22 cellular contexts compared by ENCODE assay signal in genomic region chr5:132827943-132828673, GRCh38. TPM values are rescaled to one million over a fixed set of nuclear protein-coding genes. Genes with fewer than 3 reads are reported as not detected.
DNase-seq lines count a peak whose midpoint lies in the region; ATAC-seq, FAIRE-seq and TF ChIP-seq lines count a peak whose summit lies in the region.
"Had no signal": no experiment of that assay in that cellular context is flagged by ENCODE, and none has a peak within 500 bp of the region (broad histone marks: within the 10 kb centered on the region; RNA-seq: fewer than 3 reads in every experiment).

No MANE protein-coding gene starts in this region.

- CTCF ChIA-PET in activated CD8-positive, alpha-beta T cell treated with anti-CD3 and anti-CD28 coated beads for 36 hours (lab: Charles Lee): interaction anchor here (0.8 to 3.2 kb wide), 11 partner anchors 8 to 442 kb away, joined by 3 to 24 read pairs (median 5); partner anchors contain the start of genes GDF9, SOWAHA and UQCRQ
- CTCF ChIA-PET in activated CD8-positive, alpha-beta T cell treated with anti-CD3 and anti-CD28 coated beads, Interleukin-2, amount 10 ng/mL, durations not matched to agents 7 days and 5 days (lab: Charles Lee): interaction anchor here (0.6 to 8.0 kb wide), 14 partner anchors 8 to 442 kb away, joined by 3 to 62 read pairs (median 5); partner anchors contain the start of gene SEPTIN8
- CTCF ChIA-PET in K562 (lab: Yijun Ruan, JAX; ENCODE audit: low intra/inter-chr PET ratio): no interaction called here

- peaks cover 23% of the 10 kb centered on the region for H3K79me2 ChIP-seq in K562 (ENCODE audit: control insufficient read depth, insufficient read depth, low read length)

- TF ChIP-seq RAD21 in K562 (CRISPR knock-in tag; conservative IDR thresholded peaks at IDR 0.05 in 1 of 2, IDR thresholded peaks at IDR 0.05 in 1 of 2): no peak

- WGBS in K562 (ENCODE audit: insufficient coverage, low coverage, missing lambda C conversion rate): 60% methylated on average over 4 of the region's 4 CpGs
- no CpG with 5 or more reads among the region's 4 CpGs for WGBS in neuronal stem cell (ENCODE audit: extremely low coverage in 2 of 2, insufficient read length in 2 of 2, insufficient replicate concordance in 1 of 2), 2 donors

- no peak overlapping the region for H3K14ac ChIP-seq in neuronal stem cell (ENCODE audit: low read length)

- in situ Hi-C loops in K562 (cut with MboI): loop anchor here (5.0 kb wide), 1 partner anchor 71 kb away; no protein-coding TSS in a partner anchor
- in situ Hi-C loops in GM13977 (cut with MboI; ENCODE audit: low pct_unique_long_range_greater_than_20kb, low sequenced_read_pairs, unreplicated experiment): loop anchor here (10.0 kb wide), 1 partner anchor 443 kb away; no protein-coding TSS in a partner anchor

- H3K9me3 ChIP-seq in K562 (replicated peaks; ENCODE audit: control insufficient read depth, insufficient read depth, low read depth, low read length) (no peaks in the 10 kb centered on the region), neuronal stem cell (replicated peaks in 1 of 2; ENCODE audit: control insufficient read depth in 2 of 2, insufficient read depth in 1 of 2, low read depth in 1 of 2, low read length in 2 of 2) (peaks cover 0 to 2% of the 10 kb centered on the region in 2 donors)
- H3K9me3 ChIP-seq: esophagus squamous epithelium, gastrocnemius medialis, ovary, transverse colon had no signal

- no peak overlapping the region for H2BK120ac ChIP-seq in neuronal stem cell (ENCODE audit: low read depth, low read length)

- H2AFZ ChIP-seq in K562 (ENCODE audit: low read depth, low read length) (no peak overlapping the region), neuronal stem cell (ENCODE audit: low read length) (no peak overlapping the region)

- peaks cover 7% of the 10 kb centered on the region for H3K4me1 Mint-ChIP-seq in activated CD8-positive, alpha-beta T cell treated with anti-CD3 and anti-CD28 coated beads for 36 hours (ENCODE audit: low read depth)
- peaks cover 37% of the 10 kb centered on the region for H3K4me1 Mint-ChIP-seq in activated CD8-positive, alpha-beta T cell treated with anti-CD3 and anti-CD28 coated beads, Interleukin-2, amount 10 ng/mL, durations not matched to agents 7 days and 5 days (ENCODE audit: low read depth)

- peak overlapping the region in 1 of 2 experiments; percentile 28; a peak in 1 of 4 replicates for H3K9ac ChIP-seq in K562 (ENCODE audit: insufficient read depth in 1 of 2, low read depth in 2 of 2, low read length in 2 of 2)
- H3K9ac ChIP-seq in neuronal stem cell (ENCODE audit: low read depth, low read length, poor library complexity): peak overlapping the region; percentile 22
- H3K9ac ChIP-seq: KMS-11 had no signal

- no peak for ATAC-seq in activated CD8-positive, alpha-beta T cell treated with anti-CD3 and anti-CD28 coated beads for 36 hours
- ATAC-seq in activated CD8-positive, alpha-beta T cell treated with anti-CD3 and anti-CD28 coated beads, Interleukin-2, amount 10 ng/mL, durations not matched to agents 7 days and 5 days: no peak
- ATAC-seq in K562: no peak
- ATAC-seq: gastrocnemius medialis; stimulated activated naive CD8-positive, alpha-beta T cell treated with anti-CD3 and anti-CD28 coated beads, Interleukin-15, amount 100 ng/mL, for 72 hours had no signal

- peaks cover 3% of the 10 kb centered on the region for H3K79me1 ChIP-seq in neuronal stem cell (ENCODE audit: low read depth, low read length)

- no peak overlapping the region for H3K4me3 Mint-ChIP-seq in activated CD8-positive, alpha-beta T cell treated with anti-CD3 and anti-CD28 coated beads for 36 hours
- H3K4me3 Mint-ChIP-seq in activated CD8-positive, alpha-beta T cell treated with anti-CD3 and anti-CD28 coated beads, Interleukin-2, amount 10 ng/mL, durations not matched to agents 7 days and 5 days: no peak overlapping the region

- TF ChIP-seq POLR2A in K562 (conservative IDR thresholded peaks at IDR 0.05): no peak

- H3K36me3 Mint-ChIP-seq in activated CD8-positive, alpha-beta T cell treated with anti-CD3 and anti-CD28 coated beads for 36 hours (ENCODE audit: low read depth): no peaks in the 10 kb centered on the region
- H3K36me3 Mint-ChIP-seq in activated CD8-positive, alpha-beta T cell treated with anti-CD3 and anti-CD28 coated beads, Interleukin-2, amount 10 ng/mL, durations not matched to agents 7 days and 5 days (ENCODE audit: low read depth): no peaks in the 10 kb centered on the region

- POLR2A ChIA-PET in activated CD8-positive, alpha-beta T cell treated with anti-CD3 and anti-CD28 coated beads for 36 hours (lab: Charles Lee): interaction anchor here (1.8 to 2.4 kb wide), 2 partner anchors 11 to 38 kb away, joined by 6 to 9 read pairs; partner anchors contain the start of genes GDF9 and UQCRQ
- POLR2A ChIA-PET in activated CD8-positive, alpha-beta T cell treated with anti-CD3 and anti-CD28 coated beads, Interleukin-2, amount 10 ng/mL, durations not matched to agents 7 days and 5 days (lab: Charles Lee): interaction anchor here (0.9 to 2.3 kb wide), 2 partner anchors 38 to 302 kb away, joined by 4 to 7 read pairs; partner anchors contain the start of genes GDF9 and UQCRQ
- POLR2A ChIA-PET in K562 (lab: Yijun Ruan, JAX): interaction anchor here (0.6 to 3.9 kb wide), 6 partner anchors 7 to 197 kb away, joined by 3 to 22 read pairs (median 7); partner anchors contain the start of genes GDF9 and UQCRQ

- no peak overlapping the region for H4K91ac ChIP-seq in neuronal stem cell (ENCODE audit: low read depth, low read length, poor library complexity)

- H3K4me3 ChIP-seq in K562 (no peak overlapping the region), neuronal stem cell (ENCODE audit: low read length in 2 of 2) (no peak overlapping the region)
- H3K4me3 ChIP-seq: coronary artery, gastrocnemius medialis, ovary had no signal

- no peaks in the 10 kb centered on the region for H3K27me3 ChIP-seq in K562 (ENCODE audit: control insufficient read depth in 2 of 2, insufficient read depth in 2 of 2, low read length in 2 of 2)
- H3K27me3 ChIP-seq in neuronal stem cell (ENCODE audit: control insufficient read depth in 3 of 3, insufficient read depth in 3 of 3, low read depth in 1 of 3, low read length in 3 of 3): peaks cover 15 to 88% (median 77%) of the 10 kb centered on the region in 3 experiments
- H3K27me3 ChIP-seq: ovary had no signal

- TF ChIP-seq EP300 in K562 (IDR thresholded peaks at IDR 0.05; ENCODE audit: low read length): no peak

- no peak for FAIRE-seq in K562 (lab: Jason Lieb, UNC)

- BruUV-seq in K562 (replicated peaks; lab: Mats Ljungman, UMichigan): TSS peak; percentile 37

- H3K27ac ChIP-seq in K562 (ENCODE audit: extremely low read depth, low read depth, low read length) (no peak overlapping the region), neuronal stem cell (replicated peaks; ENCODE audit: low read length) (no peak overlapping the region)
- H3K27ac ChIP-seq: coronary artery, esophagus squamous epithelium, gastrocnemius medialis, KMS-11, ovary had no signal

- H3K23ac ChIP-seq in neuronal stem cell (ENCODE audit: low read depth, low read length, poor library complexity): no peak overlapping the region

- H2BK12ac ChIP-seq in neuronal stem cell (ENCODE audit: low read length): no peak overlapping the region

- H3K4ac ChIP-seq in neuronal stem cell (ENCODE audit: low read length): no peak overlapping the region

- H3K27ac Mint-ChIP-seq in activated CD8-positive, alpha-beta T cell treated with anti-CD3 and anti-CD28 coated beads for 36 hours: no peak overlapping the region
- no peak overlapping the region for H3K27ac Mint-ChIP-seq in activated CD8-positive, alpha-beta T cell treated with anti-CD3 and anti-CD28 coated beads, Interleukin-2, amount 10 ng/mL, durations not matched to agents 7 days and 5 days
- H3K27ac Mint-ChIP-seq: endodermal cell; stimulated activated naive CD8-positive, alpha-beta T cell treated with anti-CD3 and anti-CD28 coated beads, Interleukin-15, amount 100 ng/mL, for 72 hours had no signal

- H3K4me2 ChIP-seq in K562 (ENCODE audit: insufficient read depth, low read length) (no peak overlapping the region), neuronal stem cell (ENCODE audit: insufficient read depth, low read length, poor library complexity, severe bottlenecking) (no peak overlapping the region)
- H3K4me2 ChIP-seq: KMS-11 had no signal

- H3K18ac ChIP-seq in neuronal stem cell (ENCODE audit: low read length): no peak overlapping the region

- no peak overlapping the region for H4K8ac ChIP-seq in neuronal stem cell (ENCODE audit: low read depth, low read length)

- peaks cover 57% of the 10 kb centered on the region for H3K27me3 Mint-ChIP-seq in activated CD8-positive, alpha-beta T cell treated with anti-CD3 and anti-CD28 coated beads for 36 hours
- H3K27me3 Mint-ChIP-seq in activated CD8-positive, alpha-beta T cell treated with anti-CD3 and anti-CD28 coated beads, Interleukin-2, amount 10 ng/mL, durations not matched to agents 7 days and 5 days (ENCODE audit: low read depth): peaks cover 35% of the 10 kb centered on the region

- no peaks in the 10 kb centered on the region for H3K9me3 Mint-ChIP-seq in activated CD8-positive, alpha-beta T cell treated with anti-CD3 and anti-CD28 coated beads for 36 hours
- H3K9me3 Mint-ChIP-seq in activated CD8-positive, alpha-beta T cell treated with anti-CD3 and anti-CD28 coated beads, Interleukin-2, amount 10 ng/mL, durations not matched to agents 7 days and 5 days (ENCODE audit: insufficient read depth): no peaks in the 10 kb centered on the region
- H3K9me3 Mint-ChIP-seq: endodermal cell; stimulated activated naive CD8-positive, alpha-beta T cell treated with anti-CD3 and anti-CD28 coated beads, Interleukin-15, amount 100 ng/mL, for 72 hours had no signal

- H4K20me1 ChIP-seq in K562 (replicated peaks; ENCODE audit: control insufficient read depth, insufficient read depth, low read length): no peaks in the 10 kb centered on the region

- H2BK5ac ChIP-seq in neuronal stem cell (ENCODE audit: low read length): no peak overlapping the region

- no peak overlapping the region for H2AK5ac ChIP-seq in neuronal stem cell (ENCODE audit: low read depth, low read length)

- H3K36me3 ChIP-seq in K562 (ENCODE audit: control insufficient read depth, insufficient read depth, low read length) (peaks cover 46% of the 10 kb centered on the region; the same call in 2 of the 3 replicates), neuronal stem cell (replicated peaks in 1 of 2; ENCODE audit: control insufficient read depth in 2 of 2, insufficient read depth in 2 of 2, low read length in 2 of 2) (no peaks in the 10 kb centered on the region)
- H3K36me3 ChIP-seq: gastrocnemius medialis, ovary, transverse colon had no signal

- DNase-seq in activated CD8-positive, alpha-beta T cell treated with anti-CD3 and anti-CD28 coated beads for 36 hours: peak; percentile 23
- no peak for DNase-seq in activated CD8-positive, alpha-beta T cell treated with anti-CD3 and anti-CD28 coated beads, Interleukin-2, amount 10 ng/mL, durations not matched to agents 7 days and 5 days
- DNase-seq in K562 (ENCODE audit: extremely low read depth in 1 of 4, low spot score in 3 of 4): no peak
- DNase-seq in neuronal stem cell (ENCODE audit: low spot score): no peak
- DNase-seq in germinal center (ENCODE audit: low spot score): no peak
- DNase-seq in GM13977 (ENCODE audit: low spot score): no peak
- DNase-seq: 8988T; activated CD4-positive, alpha-beta T cell treated with anti-CD3 and anti-CD28 coated beads, Interleukin-2, amount 50 U/mL, for 1 hour; activated gamma-delta T cell; endodermal cell; esophagus squamous epithelium; gastrocnemius medialis; GF-D8; NCI-H526; RPMI8226; stimulated activated CD4-positive, alpha-beta T cell treated with anti-CD3 and anti-CD28 coated beads, Interleukin-4, amount 100 ng/mL, for 4 hours; stimulated activated naive CD8-positive, alpha-beta T cell treated with anti-CD3 and anti-CD28 coated beads, Interleukin-15, amount 100 ng/mL, for 72 hours; T-helper 2 cell; transverse colon had no signal

- TF ChIP-seq CTCF in activated CD8-positive, alpha-beta T cell treated with anti-CD3 and anti-CD28 coated beads for 36 hours (IDR thresholded peaks at IDR 0.05): no peak
- TF ChIP-seq CTCF in K562 (IDR thresholded peaks at IDR 0.05 in 2 of 3, conservative IDR thresholded peaks at IDR 0.05 in 1 of 3; ENCODE audit: insufficient read depth in 2 of 3, low read depth in 1 of 3, low read length in 3 of 3): no peak
- no peak for TF ChIP-seq CTCF in GM13977 (IDR thresholded peaks at IDR 0.05; ENCODE audit: extremely low read depth, insufficient read depth, missing control alignments)

- H2BK15ac ChIP-seq in neuronal stem cell (ENCODE audit: low read length): no peak overlapping the region

- no peaks in the 10 kb centered on the region for H3K9me1 ChIP-seq in K562 (ENCODE audit: control insufficient read depth, insufficient read depth, low read length)

- H3K4me1 ChIP-seq in K562 (replicated peaks in 1 of 2; ENCODE audit: control insufficient read depth in 2 of 2, insufficient read depth in 2 of 2, low read length in 2 of 2): peaks cover 18 to 33% of the 10 kb centered on the region in 2 experiments; a peak in 4 of 5 replicates
- peaks cover 0 to 4% of the 10 kb centered on the region in 2 donors for H3K4me1 ChIP-seq in neuronal stem cell (ENCODE audit: control insufficient read depth in 2 of 2, insufficient read depth in 1 of 2, low read depth in 1 of 2, low read length in 2 of 2)
- H3K4me1 ChIP-seq: gastrocnemius medialis had no signal

- intact Hi-C loops in activated CD8-positive, alpha-beta T cell treated with anti-CD3 and anti-CD28 coated beads for 36 hours (cut with micrococcal nuclease): loop anchor here (10.0 kb wide), 1 partner anchor 443 kb away; no protein-coding TSS in a partner anchor
- intact Hi-C loops in K562 (cut with micrococcal nuclease): no loop called here

RNA-seq across cellular contexts. Expression of gene SHROOM1, which starts 2.3 kb away (rescaled TPM):
- total RNA-seq in activated CD8-positive, alpha-beta T cell treated with anti-CD3 and anti-CD28 coated beads for 36 hours: 1 to 10 TPM; 2.0 to 2.1 TPM
- 1 to 10 TPM; 2.9 to 3.3 TPM for total RNA-seq in activated CD8-positive, alpha-beta T cell treated with anti-CD3 and anti-CD28 coated beads, Interleukin-2, amount 10 ng/mL, durations not matched to agents 7 days and 5 days
- total RNA-seq in K562 (2011; cell fraction: chromatin; rRNA removed; ENCODE audit: low replicate concordance): 39.2 and 105 TPM in 2 replicates
- total RNA-seq in K562 (2011; cell fraction: nucleolus; rRNA removed): 53.7 and 55.5 TPM in 2 replicates
- total RNA-seq in K562 (2011; cell fraction: nucleoplasm; rRNA removed): 27.4 and 41.9 TPM in 2 replicates
- total RNA-seq in K562 (2014; rRNA removed) (13.0 and 18.6 TPM in 2 replicates), K562 (2014; rRNA removed; fragmentation: Illumina TruSeq; extraction: Trizol) (5.3 and 6.1 TPM in 2 replicates), K562 (2015; rRNA removed; fragmentation: Illumina TruSeq; extraction: Trizol) (10.9 and 13.3 TPM in 2 replicates), K562 (2021) (25.6 and 26.5 TPM in 2 replicates)
- polyA plus RNA-seq in K562 (2011; rRNA removed) (11.9 and 12.8 TPM in 2 replicates), K562 (2014; fragmentation: Illumina TruSeq; extraction: Trizol) (14.6 and 14.8 TPM in 2 replicates), K562 (2014; fragmentation: Nextera tagmentation; extraction: Ambion mirVana) (under 1 TPM; 0.44 to 0.50 TPM), K562 (2014; rRNA removed) (22.3 and 26.0 TPM in 2 replicates)
- polyA plus RNA-seq in K562 (2011; cell fraction: cytosol; rRNA removed): 18.1 and 28.6 TPM in 2 replicates
- polyA plus RNA-seq in K562 (2011; cell fraction: nucleus; rRNA removed): 28.4 and 60.2 TPM in 2 replicates
- 19.1 and 22.2 TPM in 2 replicates for polyA plus RNA-seq in K562 (2012)
- polyA minus RNA-seq in K562 (2011; rRNA and poly(A)+ RNA removed): 3.8 and 7.6 TPM in 2 replicates
- 6.1 and 7.0 TPM in 2 replicates for polyA minus RNA-seq in K562 (2011; cell fraction: cytosol; rRNA and poly(A)+ RNA removed)
- polyA minus RNA-seq in K562 (2011; cell fraction: nucleus; rRNA and poly(A)+ RNA removed): 11.3 and 12.4 TPM in 2 replicates
- polyA plus RNA-seq in neuronal stem cell (2013, experiment 1 of 2): 1.7 TPM
- polyA plus RNA-seq in neuronal stem cell (2013, experiment 2 of 2): 1.8 TPM

RNA-seq across cellular contexts. Expression of gene SOWAHA, which starts 15.0 kb away (rescaled TPM):
- total RNA-seq in activated CD8-positive, alpha-beta T cell treated with anti-CD3 and anti-CD28 coated beads for 36 hours: not detected
- not detected for total RNA-seq in activated CD8-positive, alpha-beta T cell treated with anti-CD3 and anti-CD28 coated beads, Interleukin-2, amount 10 ng/mL, durations not matched to agents 7 days and 5 days
- not detected in 2 replicates for total RNA-seq in K562 (2011; cell fraction: chromatin; rRNA removed; ENCODE audit: low replicate concordance)
- total RNA-seq in K562 (2011; cell fraction: nucleolus; rRNA removed): not detected in 2 replicates
- total RNA-seq in K562 (2011; cell fraction: nucleoplasm; rRNA removed): not detected in 2 replicates
- total RNA-seq in K562 (2014; rRNA removed): not detected in 2 replicates
- not detected in 2 replicates for total RNA-seq in K562 (2014; rRNA removed; fragmentation: Illumina TruSeq; extraction: Trizol)
- total RNA-seq in K562 (2015; rRNA removed; fragmentation: Illumina TruSeq; extraction: Trizol): not detected in 2 replicates
- not detected in 2 replicates for total RNA-seq in K562 (2021)
- not detected in 2 replicates for polyA plus RNA-seq in K562 (2011; rRNA removed)
- not detected in 2 replicates for polyA plus RNA-seq in K562 (2011; cell fraction: cytosol; rRNA removed)
- not detected in 2 replicates for polyA plus RNA-seq in K562 (2011; cell fraction: nucleus; rRNA removed)
- polyA plus RNA-seq in K562 (2012): 0.03 and 0.06 TPM in 2 replicates
- polyA plus RNA-seq in K562 (2014; fragmentation: Illumina TruSeq; extraction: Trizol): not detected in 2 replicates
- not detected for polyA plus RNA-seq in K562 (2014; fragmentation: Nextera tagmentation; extraction: Ambion mirVana)
- not detected in 2 replicates for polyA plus RNA-seq in K562 (2014; rRNA removed)
- polyA minus RNA-seq in K562 (2011; rRNA and poly(A)+ RNA removed): not detected in 2 replicates
- not detected in 2 replicates for polyA minus RNA-seq in K562 (2011; cell fraction: cytosol; rRNA and poly(A)+ RNA removed)
- polyA minus RNA-seq in K562 (2011; cell fraction: nucleus; rRNA and poly(A)+ RNA removed): not detected in 2 replicates
- polyA plus RNA-seq in neuronal stem cell (2013, experiment 1 of 2): 0.03 TPM
- 0.01 TPM for polyA plus RNA-seq in neuronal stem cell (2013, experiment 2 of 2)

RNA-seq across cellular contexts. Expression of gene GDF9, which starts 38.2 kb away (rescaled TPM):
- under 1 TPM; 0.90 to 0.94 TPM for total RNA-seq in activated CD8-positive, alpha-beta T cell treated with anti-CD3 and anti-CD28 coated beads for 36 hours
- total RNA-seq in activated CD8-positive, alpha-beta T cell treated with anti-CD3 and anti-CD28 coated beads, Interleukin-2, amount 10 ng/mL, durations not matched to agents 7 days and 5 days: under 1 TPM; 0.52 to 0.92 TPM
- total RNA-seq in K562 (2011; cell fraction: chromatin; rRNA removed; ENCODE audit: low replicate concordance): 0.25 and 1.1 TPM in 2 replicates
- total RNA-seq in K562 (2011; cell fraction: nucleolus; rRNA removed): 0.17 and 0.39 TPM in 2 replicates
- total RNA-seq in K562 (2011; cell fraction: nucleoplasm; rRNA removed): 0.44 and 0.69 TPM in 2 replicates
- total RNA-seq in K562 (2014; rRNA removed): 0.12 TPM in 1 of 2 replicates, not detected in the other
- 0.13 and 0.18 TPM in 2 replicates for total RNA-seq in K562 (2014; rRNA removed; fragmentation: Illumina TruSeq; extraction: Trizol)
- total RNA-seq in K562 (2015; rRNA removed; fragmentation: Illumina TruSeq; extraction: Trizol): 0.15 and 0.18 TPM in 2 replicates
- 0.20 and 0.22 TPM in 2 replicates for total RNA-seq in K562 (2021)
- polyA plus RNA-seq in K562 (2011; rRNA removed): 0.70 and 1.1 TPM in 2 replicates
- 0.30 and 0.52 TPM in 2 replicates for polyA plus RNA-seq in K562 (2011; cell fraction: cytosol; rRNA removed)
- polyA plus RNA-seq in K562 (2011; cell fraction: nucleus; rRNA removed): 0.68 and 1.2 TPM in 2 replicates
- 0.22 and 0.35 TPM in 2 replicates for polyA plus RNA-seq in K562 (2012)
- 0.28 and 0.37 TPM in 2 replicates for polyA plus RNA-seq in K562 (2014; fragmentation: Illumina TruSeq; extraction: Trizol)
- polyA plus RNA-seq in K562 (2014; fragmentation: Nextera tagmentation; extraction: Ambion mirVana): under 1 TPM; 0.10 to 0.15 TPM
- 0.27 and 0.66 TPM in 2 replicates for polyA plus RNA-seq in K562 (2014; rRNA removed)
- polyA minus RNA-seq in K562 (2011; rRNA and poly(A)+ RNA removed): 0.39 and 0.45 TPM in 2 replicates
- not detected in 2 replicates for polyA minus RNA-seq in K562 (2011; cell fraction: cytosol; rRNA and poly(A)+ RNA removed)
- 0.78 TPM in 1 of 2 replicates, not detected in the other for polyA minus RNA-seq in K562 (2011; cell fraction: nucleus; rRNA and poly(A)+ RNA removed)
- 0.13 TPM for polyA plus RNA-seq in neuronal stem cell (2013, experiment 1 of 2)
- 0.26 TPM for polyA plus RNA-seq in neuronal stem cell (2013, experiment 2 of 2)

RNA-seq across cellular contexts. Expression of gene UQCRQ, which starts 38.3 kb away (rescaled TPM):
- total RNA-seq in activated CD8-positive, alpha-beta T cell treated with anti-CD3 and anti-CD28 coated beads for 36 hours: 100 to 1,000 TPM; 558 to 566 TPM
- total RNA-seq in activated CD8-positive, alpha-beta T cell treated with anti-CD3 and anti-CD28 coated beads, Interleukin-2, amount 10 ng/mL, durations not matched to agents 7 days and 5 days: 100 to 1,000 TPM; 381 to 396 TPM
- 72.2 and 104 TPM in 2 replicates for total RNA-seq in K562 (2011; cell fraction: chromatin; rRNA removed; ENCODE audit: low replicate concordance)
- total RNA-seq in K562 (2011; cell fraction: nucleolus; rRNA removed): 114 and 128 TPM in 2 replicates
- 118 and 129 TPM in 2 replicates for total RNA-seq in K562 (2011; cell fraction: nucleoplasm; rRNA removed)
- total RNA-seq in K562 (2014; rRNA removed) (307 and 353 TPM in 2 replicates), K562 (2014; rRNA removed; fragmentation: Illumina TruSeq; extraction: Trizol) (641 and 716 TPM in 2 replicates), K562 (2015; rRNA removed; fragmentation: Illumina TruSeq; extraction: Trizol) (334 and 373 TPM in 2 replicates), K562 (2021) (888 and 1,004 TPM in 2 replicates)
- polyA plus RNA-seq in K562 (2011; rRNA removed) (813 and 883 TPM in 2 replicates), K562 (2014; fragmentation: Illumina TruSeq; extraction: Trizol) (235 and 336 TPM in 2 replicates), K562 (2014; fragmentation: Nextera tagmentation; extraction: Ambion mirVana) (1,000 to 10,000 TPM; 2,318 to 2,421 TPM), K562 (2014; rRNA removed) (883 and 917 TPM in 2 replicates)
- polyA plus RNA-seq in K562 (2011; cell fraction: cytosol; rRNA removed): 439 and 559 TPM in 2 replicates
- polyA plus RNA-seq in K562 (2011; cell fraction: nucleus; rRNA removed): 273 and 303 TPM in 2 replicates
- 351 and 842 TPM in 2 replicates for polyA plus RNA-seq in K562 (2012)
- polyA minus RNA-seq in K562 (2011; rRNA and poly(A)+ RNA removed): 61.8 and 67.0 TPM in 2 replicates
- polyA minus RNA-seq in K562 (2011; cell fraction: cytosol; rRNA and poly(A)+ RNA removed): 54.0 and 70.0 TPM in 2 replicates
- 59.4 and 82.3 TPM in 2 replicates for polyA minus RNA-seq in K562 (2011; cell fraction: nucleus; rRNA and poly(A)+ RNA removed)
- polyA plus RNA-seq in neuronal stem cell (2013, experiment 1 of 2): 300 TPM
- 323 TPM for polyA plus RNA-seq in neuronal stem cell (2013, experiment 2 of 2)

RNA-seq across cellular contexts. Expression of gene LEAP2, which starts 45.4 kb away (rescaled TPM):
- 1 to 10 TPM; 3.0 to 3.5 TPM for total RNA-seq in activated CD8-positive, alpha-beta T cell treated with anti-CD3 and anti-CD28 coated beads for 36 hours
- total RNA-seq in activated CD8-positive, alpha-beta T cell treated with anti-CD3 and anti-CD28 coated beads, Interleukin-2, amount 10 ng/mL, durations not matched to agents 7 days and 5 days: 1 to 10 TPM; 3.4 to 3.7 TPM
- total RNA-seq in K562 (2011; cell fraction: chromatin; rRNA removed; ENCODE audit: low replicate concordance): 15.5 and 22.5 TPM in 2 replicates
- 9.0 and 10.5 TPM in 2 replicates for total RNA-seq in K562 (2011; cell fraction: nucleolus; rRNA removed)
- 14.2 and 21.1 TPM in 2 replicates for total RNA-seq in K562 (2011; cell fraction: nucleoplasm; rRNA removed)
- 1.1 and 2.2 TPM in 2 replicates for total RNA-seq in K562 (2014; rRNA removed)
- total RNA-seq in K562 (2014; rRNA removed; fragmentation: Illumina TruSeq; extraction: Trizol): 2.8 TPM in 2 replicates
- 2.9 and 3.1 TPM in 2 replicates for total RNA-seq in K562 (2015; rRNA removed; fragmentation: Illumina TruSeq; extraction: Trizol)
- total RNA-seq in K562 (2021): 1.8 and 2.0 TPM in 2 replicates
- 4.9 and 5.6 TPM in 2 replicates for polyA plus RNA-seq in K562 (2011; rRNA removed)
- polyA plus RNA-seq in K562 (2011; cell fraction: cytosol; rRNA removed): 0.82 and 2.1 TPM in 2 replicates
- polyA plus RNA-seq in K562 (2011; cell fraction: nucleus; rRNA removed): 20.8 and 21.9 TPM in 2 replicates
- polyA plus RNA-seq in K562 (2012): 1.3 and 1.4 TPM in 2 replicates
- polyA plus RNA-seq in K562 (2014; fragmentation: Illumina TruSeq; extraction: Trizol): 2.0 and 2.5 TPM in 2 replicates
- polyA plus RNA-seq in K562 (2014; fragmentation: Nextera tagmentation; extraction: Ambion mirVana): 1 to 10 TPM; 2.0 to 2.9 TPM
- 2.3 and 2.4 TPM in 2 replicates for polyA plus RNA-seq in K562 (2014; rRNA removed)
- polyA minus RNA-seq in K562 (2011; rRNA and poly(A)+ RNA removed): 3.3 and 5.2 TPM in 2 replicates
- polyA minus RNA-seq in K562 (2011; cell fraction: cytosol; rRNA and poly(A)+ RNA removed): 0.57 and 1.4 TPM in 2 replicates
- polyA minus RNA-seq in K562 (2011; cell fraction: nucleus; rRNA and poly(A)+ RNA removed): 3.6 and 5.9 TPM in 2 replicates
- 2.0 TPM for polyA plus RNA-seq in neuronal stem cell (2013, experiment 1 of 2)
- 2.2 TPM for polyA plus RNA-seq in neuronal stem cell (2013, experiment 2 of 2)
